ENCODE assay signal across 19 cellular contexts in the genomic region with DNA sequence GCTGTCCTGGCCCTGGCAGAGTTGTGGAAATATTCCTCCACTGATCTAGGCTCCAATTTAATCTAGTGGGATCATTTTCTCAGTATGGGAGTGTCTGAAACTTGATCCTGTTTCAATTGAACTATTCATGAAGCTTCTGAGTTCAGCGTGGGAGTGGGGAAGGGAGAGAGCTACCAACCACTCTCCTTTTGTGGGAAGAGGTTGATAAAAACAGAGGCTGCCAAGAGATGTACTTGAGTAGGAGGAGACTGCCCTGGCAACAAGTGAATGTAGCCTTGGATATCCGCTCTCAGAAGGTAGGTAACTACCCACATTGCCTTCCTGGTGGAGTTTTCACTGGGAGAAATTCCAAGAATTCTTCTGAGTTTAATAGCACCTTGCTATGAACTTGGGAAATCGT. TPM values are rescaled to one million over a fixed set of nuclear protein-coding genes. Genes with fewer than 3 reads are reported as not detected.
A peak's percentile ranks its signal among the peaks of the same experiment; 100 is the strongest.
DNase-seq lines count a peak whose midpoint lies in the region; ATAC-seq, FAIRE-seq and TF ChIP-seq lines count a peak whose summit lies in the region.
"Had no signal": no experiment of that assay in that cellular context is flagged by ENCODE, and none has a peak within 500 bp of the region (broad histone marks: within the 10 kb centered on the region; RNA-seq: fewer than 3 reads in every experiment).

A gene (plus strand): TSS at position 119 of the 400 bp plus-strand sequence. CDS start 25,179 bp downstream, outside the sequence.

- CTCF ChIA-PET in PC-3 (lab: Charles Lee) (no interaction called here), H1 (lab: Charles Lee; ENCODE audit: partially characterized antibody) (interaction anchor here (1.2 kb wide), 1 partner anchor 58 kb away, joined by 3 read pairs; no protein-coding TSS in a partner anchor)
- CTCF ChIA-PET in CD4-positive, alpha-beta memory T cell (lab: Charles Lee; ENCODE audit: partially characterized antibody): interaction anchor here (0.6 to 1.3 kb wide), 3 partner anchors 16 to 39 kb away, joined by 3 to 7 read pairs (median 4); a partner anchor contains a TSS

- H3K36me3 ChIP-seq in GM23338 (ENCODE audit: insufficient read depth) (no peaks in the 10 kb centered on the region), PC-3 (ENCODE audit: low read depth, low read length) (no peaks in the 10 kb centered on the region), H1 (ENCODE audit: control insufficient read depth in 2 of 4, insufficient read depth in 4 of 4, low read length in 3 of 4) (no peaks in the 10 kb centered on the region), mucosa of descending colon (ENCODE audit: low read depth) (no peaks in the 10 kb centered on the region)
- H3K36me3 ChIP-seq in CD4-positive, alpha-beta memory T cell (ENCODE audit: insufficient read depth, low read length): no peaks in the 10 kb centered on the region
- H3K36me3 ChIP-seq: thoracic aorta had no signal

- TF ChIP-seq CTCF in GM23338 (conservative IDR thresholded peaks at IDR 0.05; ENCODE audit: low read depth in 2 of 2) (no peak), PC-3 (conservative IDR thresholded peaks at IDR 0.05; ENCODE audit: low read depth, low read length) (no peak), H1 (IDR thresholded peaks at IDR 0.05; ENCODE audit: control extremely low read depth in 1 of 3, insufficient read depth in 1 of 3, low read depth in 1 of 3, low read length in 3 of 3) (no peak), nephron (IDR thresholded peaks at IDR 0.05; ENCODE audit: unreplicated experiment in 3 of 3) (no peak), mucosa of descending colon (IDR thresholded peaks at IDR 0.05) (no peak)

- no peaks in the 10 kb centered on the region for H3K9me3 ChIP-seq in PC-3 (ENCODE audit: low read length)
- H3K9me3 ChIP-seq in H1 (ENCODE audit: insufficient read depth in 2 of 2, low read depth in 1 of 2, low read length in 1 of 2): no peaks in the 10 kb centered on the region
- H3K9me3 ChIP-seq in mucosa of descending colon: no peaks in the 10 kb centered on the region
- H3K9me3 ChIP-seq in CD4-positive, alpha-beta memory T cell (ENCODE audit: control insufficient read depth in 1 of 2, low read length in 2 of 2): no peaks in the 10 kb centered on the region
- H3K9me3 ChIP-seq: thoracic aorta had no signal

- no peaks in the 10 kb centered on the region for H3K9me2 ChIP-seq in GM23338 (ENCODE audit: insufficient read depth)
- H3K9me2 ChIP-seq in PC-3 (replicated peaks; ENCODE audit: low read length): no peaks in the 10 kb centered on the region

- TF ChIP-seq EP300 in H1 (IDR thresholded peaks at IDR 0.05; ENCODE audit: borderline replicate concordance in 1 of 2, low read depth in 2 of 2, low read length in 2 of 2): no peak

- peak; percentile 8 for DNase-seq in GM23338 (ENCODE audit: low spot score)
- DNase-seq in PC-3: peak; percentile 20
- DNase-seq in H1 (ENCODE audit: low read depth in 1 of 2, low spot score in 2 of 2): no peak
- DNase-seq in mucosa of descending colon: no peak
- DNase-seq in activated T-cell treated with anti-CD3 and anti-CD28 coated beads, Interleukin-2, amount 50 U/mL, for 24 hours: no peak
- no peak for DNase-seq in CD4-positive, alpha-beta memory T cell
- DNase-seq in GM19240 (ENCODE audit: insufficient read length, low spot score): no peak
- DNase-seq: activated naive CD4-positive, alpha-beta T cell treated with anti-CD3 and anti-CD28 coated beads, Interleukin-2, amount 50 U/mL, for 16 hours; activated T-cell treated with anti-CD3 and anti-CD28 coated beads for 4 hours; effector CD4-positive, alpha-beta T cell; kidney; NCI-H2029 treated with DMSO at 0.1 percent for 48 hours; small intestine had no signal

- H2AFZ ChIP-seq in GM23338 (peak within 1 kb of the TSS; percentile 84), PC-3 (ENCODE audit: low read length) (no peak within 1 kb of the TSS), H1 (ENCODE audit: low read length) (peak within 1 kb of the TSS; percentile 44; the same call in 1 of the 2 replicates)
- H2AFZ ChIP-seq: hepatocyte had no signal

- no peak within 1 kb of the TSS for H3K4me3 ChIP-seq in GM23338
- H3K4me3 ChIP-seq in PC-3 (ENCODE audit: low read length): no peak within 1 kb of the TSS
- no peak within 1 kb of the TSS for H3K4me3 ChIP-seq in H1 (ENCODE audit: extremely low read depth in 1 of 4, insufficient read depth in 2 of 4, low read depth in 3 of 4, low read length in 4 of 4)
- no peak within 1 kb of the TSS for H3K4me3 ChIP-seq in mucosa of descending colon
- no peak within 1 kb of the TSS for H3K4me3 ChIP-seq in CD4-positive, alpha-beta memory T cell (ENCODE audit: low read length in 2 of 2)
- H3K4me3 ChIP-seq: hepatocyte, thoracic aorta had no signal

- FAIRE-seq in H1 (lab: Jason Lieb, UNC): no peak
- FAIRE-seq: kidney, small intestine, TTC549 had no signal

- H3K27ac Mint-ChIP-seq in GM23338 (no peak within 1 kb of the TSS), nephron (peak within 1 kb of the TSS; percentile 5 to 47 (median 36))
- no peak within 1 kb of the TSS for H3K27ac Mint-ChIP-seq in activated T-cell treated with anti-CD3 and anti-CD28 coated beads, Interleukin-2, amount 50 U/mL, for 24 hours
- peak within 1 kb of the TSS in 3 of 7 donors; percentile 48 to 76 (median 64) for H3K27ac Mint-ChIP-seq in CD4-positive, alpha-beta memory T cell

- H4K91ac ChIP-seq in H1 (replicated peaks; ENCODE audit: insufficient read length, low read length): no peak within 1 kb of the TSS

- H3K4me1 ChIP-seq in GM23338 (ENCODE audit: insufficient read depth) (no peaks in the 10 kb centered on the region), PC-3 (ENCODE audit: insufficient read depth, low read length) (0 out of 2 replicates have a peak, but pooled peaks cover 4% of the 10 kb centered on the region), H1 (replicated peaks in 1 of 4; ENCODE audit: control insufficient read depth in 3 of 4, insufficient read depth in 4 of 4, low read length in 3 of 4) (peaks cover 0 to 2% (median 0%) of the 10 kb centered on the region in 4 experiments; a peak in 1 of 7 replicates), mucosa of descending colon (ENCODE audit: low read depth) (no peaks in the 10 kb centered on the region)
- peaks cover 10% of the 10 kb centered on the region for H3K4me1 ChIP-seq in CD4-positive, alpha-beta memory T cell (ENCODE audit: insufficient read depth, low read length)

- H3K4ac ChIP-seq in H1 (replicated peaks; ENCODE audit: insufficient read length, low read depth, low read length): no peak within 1 kb of the TSS

- TF ChIP-seq RAD21 in H1 (IDR thresholded peaks at IDR 0.05 in 1 of 2, conservative IDR thresholded peaks at IDR 0.05 in 1 of 2; ENCODE audit: low read depth in 2 of 2, low read length in 2 of 2): no peak

- H3K9ac ChIP-seq in PC-3 (ENCODE audit: low read length) (no peak within 1 kb of the TSS), H1 (replicated peaks in 1 of 4; ENCODE audit: extremely low read depth in 1 of 4, low read depth in 3 of 4, low read length in 3 of 4) (no peak within 1 kb of the TSS)

- H2BK15ac ChIP-seq in H1 (ENCODE audit: low read length): no peak within 1 kb of the TSS

- no peak within 1 kb of the TSS for H3K23ac ChIP-seq in H1 (ENCODE audit: insufficient read length)

- TF ChIP-seq POLR2A in H1 (IDR thresholded peaks at IDR 0.05; ENCODE audit: control extremely low read depth in 1 of 2, low read depth in 2 of 2, low read length in 2 of 2): no peak

- H3K27ac ChIP-seq in GM23338 (ENCODE audit: low read depth): no peak within 1 kb of the TSS
- H3K27ac ChIP-seq in PC-3 (ENCODE audit: low read length): no peak within 1 kb of the TSS
- H3K27ac ChIP-seq in H1 (ENCODE audit: low read depth, low read length): no peak within 1 kb of the TSS
- no peak within 1 kb of the TSS for H3K27ac ChIP-seq in CD4-positive, alpha-beta memory T cell (ENCODE audit: low read depth, low read length)
- H3K27ac ChIP-seq: hepatocyte, thoracic aorta had no signal

- no peak within 1 kb of the TSS; the same call in 2 of the 3 replicates for H3K4me3 Mint-ChIP-seq in GM23338
- no peak within 1 kb of the TSS for H3K4me3 Mint-ChIP-seq in nephron
- H3K4me3 Mint-ChIP-seq in activated T-cell treated with anti-CD3 and anti-CD28 coated beads, Interleukin-2, amount 50 U/mL, for 24 hours: no peak within 1 kb of the TSS
- no peak within 1 kb of the TSS for H3K4me3 Mint-ChIP-seq in CD4-positive, alpha-beta memory T cell
- H3K4me3 Mint-ChIP-seq: IgD-negative memory B cell had no signal

- no peak within 1 kb of the TSS for H2BK12ac ChIP-seq in H1 (ENCODE audit: low read depth, low read length)

- 79% methylated on average over 3 of the region's 3 CpGs; no CpG with 5 or more reads in 1 of the 2 experiments for WGBS in H1 (ENCODE audit: extremely low coverage in 1 of 2, insufficient coverage in 1 of 2, insufficient read length in 1 of 2, insufficient replicate concordance in 2 of 2, low coverage in 1 of 2, low lambda C conversion rate in 2 of 2, missing lambda C conversion rate in 1 of 2), 2 experiments

- H3K79me2 ChIP-seq in GM23338 (replicated peaks; ENCODE audit: insufficient read depth) (no peaks in the 10 kb centered on the region), PC-3 (ENCODE audit: low read length) (no peaks in the 10 kb centered on the region), H1 (ENCODE audit: control insufficient read depth in 1 of 2, insufficient read depth in 2 of 2, low read length in 2 of 2) (no peaks in the 10 kb centered on the region)
- H3K79me2 ChIP-seq: hepatocyte had no signal

- no peaks in the 10 kb centered on the region for H4K20me1 ChIP-seq in GM23338 (replicated peaks; ENCODE audit: insufficient read depth)
- no peaks in the 10 kb centered on the region for H4K20me1 ChIP-seq in PC-3 (ENCODE audit: low read length)
- H4K20me1 ChIP-seq in H1 (replicated peaks in 1 of 2; ENCODE audit: control insufficient read depth in 1 of 2, insufficient read depth in 2 of 2, low read length in 2 of 2): no peaks in the 10 kb centered on the region

- ATAC-seq in GM23338: no peak
- ATAC-seq in PC-3: no peak
- no peak for ATAC-seq in mucosa of descending colon
- ATAC-seq: Panc1 had no signal

- H4K8ac ChIP-seq in H1 (ENCODE audit: extremely low read depth, insufficient read depth, low read length): no peak within 1 kb of the TSS

- intact Hi-C loops in PC-3 (cut with micrococcal nuclease): no loop called here
- intact Hi-C loops in mucosa of descending colon (cut with DNase I, micrococcal nuclease): no loop called here
- intact Hi-C loops in CD4-positive, alpha-beta memory T cell (cut with micrococcal nuclease): no loop called here

- no peak within 1 kb of the TSS for H2BK5ac ChIP-seq in H1 (ENCODE audit: low read depth, low read length)

- H3K4me2 ChIP-seq in GM23338: no peak within 1 kb of the TSS
- H3K4me2 ChIP-seq in PC-3 (ENCODE audit: low read length): no peak within 1 kb of the TSS
- H3K4me2 ChIP-seq in H1 (ENCODE audit: insufficient read depth in 1 of 2, low read depth in 2 of 2, low read length in 2 of 2): no peak within 1 kb of the TSS
- H3K4me2 ChIP-seq: hepatocyte had no signal

- H3K27me3 Mint-ChIP-seq in GM23338 (ENCODE audit: insufficient read depth, low read depth, poor library complexity) (peaks cover 2% of the 10 kb centered on the region), nephron (ENCODE audit: low read depth) (peaks cover 3% of the 10 kb centered on the region)
- H3K27me3 Mint-ChIP-seq in activated T-cell treated with anti-CD3 and anti-CD28 coated beads, Interleukin-2, amount 50 U/mL, for 24 hours: no peaks in the 10 kb centered on the region
- H3K27me3 Mint-ChIP-seq in CD4-positive, alpha-beta memory T cell: peaks cover 3 to 4% of the 10 kb centered on the region in 2 donors
- H3K27me3 Mint-ChIP-seq: IgD-negative memory B cell had no signal

- H3K4me1 Mint-ChIP-seq in GM23338 (0 out of 3 replicates have a peak, but pooled peaks cover 2% of the 10 kb centered on the region), nephron (peaks cover 6% of the 10 kb centered on the region)
- peaks cover 42% of the 10 kb centered on the region for H3K4me1 Mint-ChIP-seq in activated T-cell treated with anti-CD3 and anti-CD28 coated beads, Interleukin-2, amount 50 U/mL, for 24 hours (ENCODE audit: low read depth)
- H3K4me1 Mint-ChIP-seq in CD4-positive, alpha-beta memory T cell: peaks cover 14 to 21% (median 16%) of the 10 kb centered on the region in 4 donors

- no peak within 1 kb of the TSS for H2AK5ac ChIP-seq in H1 (ENCODE audit: low read depth, low read length)

- H3K23me2 ChIP-seq in H1 (ENCODE audit: low read depth, low read length): no peaks in the 10 kb centered on the region

- no peak within 1 kb of the TSS for H2BK20ac ChIP-seq in H1 (ENCODE audit: low read length)

- no peaks in the 10 kb centered on the region for H3K27me3 ChIP-seq in GM23338 (ENCODE audit: insufficient read depth)
- H3K27me3 ChIP-seq in PC-3 (ENCODE audit: low read length): no peaks in the 10 kb centered on the region
- no peaks in the 10 kb centered on the region for H3K27me3 ChIP-seq in H1 (replicated peaks in 1 of 4; ENCODE audit: control insufficient read depth in 3 of 4, extremely low read depth in 1 of 4, insufficient read depth in 3 of 4, low read length in 3 of 4)
- no peaks in the 10 kb centered on the region for H3K27me3 ChIP-seq in CD4-positive, alpha-beta memory T cell (ENCODE audit: insufficient read depth, low read length)
- H3K27me3 ChIP-seq: hepatocyte had no signal

- H3K9me3 Mint-ChIP-seq in GM23338 (no peaks in the 10 kb centered on the region; the same call in 2 of the 3 replicates), nephron (no peaks in the 10 kb centered on the region)
- no peaks in the 10 kb centered on the region for H3K9me3 Mint-ChIP-seq in activated T-cell treated with anti-CD3 and anti-CD28 coated beads, Interleukin-2, amount 50 U/mL, for 24 hours
- no peaks in the 10 kb centered on the region for H3K9me3 Mint-ChIP-seq in CD4-positive, alpha-beta memory T cell
- H3K9me3 Mint-ChIP-seq: IgD-negative memory B cell had no signal

- H3K56ac ChIP-seq in H1 (replicated peaks; ENCODE audit: insufficient read length, low read depth, low read length): no peak within 1 kb of the TSS

- H3F3A ChIP-seq in GM23338 (replicated peaks; ENCODE audit: low read depth) (no peaks in the 10 kb centered on the region), PC-3 (ENCODE audit: low read length, unreplicated experiment) (no peaks in the 10 kb centered on the region)

- no peak within 1 kb of the TSS for H3K18ac ChIP-seq in H1 (ENCODE audit: extremely low read depth, low read length)

- no peaks in the 10 kb centered on the region for H3K79me1 ChIP-seq in H1 (ENCODE audit: low read depth, low read length)

- no peak within 1 kb of the TSS for H4K5ac ChIP-seq in H1 (ENCODE audit: insufficient read length, low read depth, low read length)

- BruUV-seq in PC-3 (replicated peaks; lab: Mats Ljungman, UMichigan): no TSS peak

- H3K14ac ChIP-seq in H1 (ENCODE audit: insufficient read length): no peak within 1 kb of the TSS

- H3K36me3 Mint-ChIP-seq in GM23338 (ENCODE audit: low read depth): no peaks in the 10 kb centered on the region
- H3K36me3 Mint-ChIP-seq in nephron (ENCODE audit: low read depth): no peaks in the 10 kb centered on the region
- H3K36me3 Mint-ChIP-seq in activated T-cell treated with anti-CD3 and anti-CD28 coated beads, Interleukin-2, amount 50 U/mL, for 24 hours (ENCODE audit: low read depth): no peaks in the 10 kb centered on the region
- H3K36me3 Mint-ChIP-seq in CD4-positive, alpha-beta memory T cell: no peaks in the 10 kb centered on the region
- H3K36me3 Mint-ChIP-seq: IgD-negative memory B cell had no signal

- POLR2A ChIA-PET in PC-3 (lab: Charles Lee; ENCODE audit: unreplicated experiment) (no interaction called here), H1 (lab: Charles Lee; ENCODE audit: partially characterized antibody) (interaction anchor here (0.8 kb wide), 1 partner anchor 999 kb away, joined by 3 read pairs; a partner anchor contains a TSS)
- POLR2A ChIA-PET in CD4-positive, alpha-beta memory T cell (lab: Charles Lee; ENCODE audit: partially characterized antibody): interaction anchor here (0.9 kb wide), 1 partner anchor 123 kb away, joined by 3 read pairs; no protein-coding TSS in a partner anchor

- H2BK120ac ChIP-seq in H1 (replicated peaks; ENCODE audit: low read depth, low read length): no peak within 1 kb of the TSS

RNA-seq across cellular contexts. Expression of the gene that starts here (rescaled TPM):
- total RNA-seq in GM23338 (2014; rRNA removed; shearing (Covaris generic)): not detected in 2 replicates
- polyA plus RNA-seq in GM23338 (2016; fragmentation: Nextera tagmentation; extraction: Ambion mirVana) (not detected in 2 replicates), H1 (2011; rRNA removed) (not detected in 2 replicates)
- total RNA-seq in PC-3 (2014; rRNA removed) (not detected in 2 replicates), mucosa of descending colon (not detected)
- not detected in 2 replicates for total RNA-seq in H1 (2021; fragmentation: NEBNext Ultra II Directional; extraction: Animal tissue kit (Norgen Biotek cat#: 25700))
- not detected for polyA plus RNA-seq in H1 (2011; cell fraction: cytosol; rRNA removed)
- polyA plus RNA-seq in H1 (2011; cell fraction: nucleus; rRNA removed): not detected
- polyA plus RNA-seq in H1 (2012, experiment 1 of 2): not detected in 4 replicates
- polyA plus RNA-seq in H1 (2012, experiment 2 of 2): not detected
- polyA plus RNA-seq in H1 (2013, experiment 1 of 2): not detected
- not detected for polyA plus RNA-seq in H1 (2013, experiment 2 of 2)
- polyA minus RNA-seq in H1 (2011; rRNA and poly(A)+ RNA removed): not detected in 2 replicates
- polyA minus RNA-seq in H1 (2011; cell fraction: cytosol; rRNA and poly(A)+ RNA removed): not detected
- polyA minus RNA-seq in H1 (2011; cell fraction: nucleus; rRNA and poly(A)+ RNA removed): not detected
- total RNA-seq in CD4-positive, alpha-beta memory T cell: not detected
- polyA plus RNA-seq in CD4-positive, alpha-beta memory T cell: not detected
- total RNA-seq: hepatocyte, kidney, thoracic aorta had no signal
- polyA plus RNA-seq: IgD-negative memory B cell, small intestine had no signal

Comparison
In these comparisons a context has a peak if more than half of its experiments do, and no peak if none do; other contexts are left out.
1. Peak in DNase-seq in GM23338; RNA of the gene not detected or under 1 TPM.
2. Peak in DNase-seq in PC-3; RNA of the gene not detected or under 1 TPM.
3. H3K27ac Mint-ChIP-seq: peak in nephron (3 of 3); none in GM23338 (single experiment) and activated T-cell treated with anti-CD3 and anti-CD28 coated beads, Interleukin-2, amount 50 U/mL, for 24 hours (single experiment).